Comparison of ENCODE assay signal across 33 cellular contexts in the genomic region with DNA sequence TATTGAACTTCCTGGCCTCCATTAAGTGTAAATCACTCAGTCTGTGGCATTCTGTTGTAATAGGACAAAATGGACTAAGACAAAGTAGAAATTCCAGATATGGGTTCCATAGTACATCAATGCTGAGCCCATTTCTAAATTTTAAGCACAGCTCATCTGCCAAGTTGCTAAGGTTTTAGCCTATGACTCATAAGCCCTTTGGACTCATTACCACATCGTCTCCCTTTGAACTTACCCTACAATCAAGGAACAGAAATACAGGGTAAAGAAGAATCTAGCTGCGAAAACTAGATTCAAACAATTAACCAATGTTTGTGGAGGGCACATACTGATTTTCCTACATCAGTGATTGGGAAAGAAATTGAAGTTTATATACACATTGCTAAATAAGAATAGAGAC. TPM values are rescaled to one million over a fixed set of nuclear protein-coding genes. Genes with fewer than 3 reads are reported as not detected.
A peak's percentile ranks its signal among the peaks of the same experiment; 100 is the strongest.
DNase-seq lines count a peak whose midpoint lies in the region; ATAC-seq and TF ChIP-seq lines count a peak whose summit lies in the region.
"Had no signal": no experiment of that assay in that cellular context is flagged by ENCODE, and none has a peak within 500 bp of the region (broad histone marks: within the 10 kb centered on the region; RNA-seq: fewer than 3 reads in every experiment).

No MANE protein-coding gene starts in this region.

- H3K4me3 ChIP-seq in fibroblast of lung (replicated peaks in 1 of 4; ENCODE audit: control extremely low read depth in 1 of 4, insufficient read depth in 1 of 4, low read depth in 3 of 4, low read length in 4 of 4) (no peak overlapping the region), osteoblast (ENCODE audit: insufficient read depth, low read length) (no peak overlapping the region)
- H3K4me3 ChIP-seq: dorsolateral prefrontal cortex, heart right ventricle, ovary, sigmoid colon, SJSA1, transverse colon had no signal

- ATAC-seq in stimulated activated naive CD8-positive, alpha-beta T cell treated with anti-CD3 and anti-CD28 coated beads, Interleukin-15, Interleukin-2, amounts not matched to agents 100 U/mL and 50 U/mL, for 24 hours = no peak
- ATAC-seq in HG02884 (IDR thresholded peaks at IDR 0.05; ENCODE audit: unreplicated experiment) = no peak
- ATAC-seq: activated naive CD4-positive, alpha-beta T cell treated with anti-CD3 and anti-CD28 coated beads, Interleukin-2, amount 50 U/mL, for 72 hours; naive thymus-derived CD8-positive, alpha-beta T cell; Panc1 had no signal

- no peaks in the 10 kb centered on the region for H3K27me3 ChIP-seq in fibroblast of lung (ENCODE audit: control insufficient read depth, insufficient read depth, low read length)
- H3K27me3 ChIP-seq in osteoblast (ENCODE audit: insufficient read depth, low read length) = no peaks in the 10 kb centered on the region
- H3K27me3 ChIP-seq: brain microvascular endothelial cell, dorsolateral prefrontal cortex, heart right ventricle, ovary, sigmoid colon, transverse colon had no signal

- no peak overlapping the region for H3K9ac ChIP-seq in fibroblast of lung (ENCODE audit: insufficient read depth, low read length)

- H3K4me2 ChIP-seq in fibroblast of lung (ENCODE audit: extremely low read depth, insufficient read depth, low read length) = no peak overlapping the region
- no peak overlapping the region for H3K4me2 ChIP-seq in osteoblast (ENCODE audit: insufficient read depth, low read length)

- DNase-seq in LoVo (ENCODE audit: low spot score) (peak; percentile 57), amniotic epithelial cell (ENCODE audit: low read depth) (peak; percentile 0), fibroblast of lung (ENCODE audit: low read depth in 2 of 2) (peak; percentile 19 to 23), osteoblast (ENCODE audit: insufficient read length, low spot score, missing footprints) (peak; percentile 19), A172 (ENCODE audit: low spot score) (no peak)
- no peak for DNase-seq in stimulated activated naive CD8-positive, alpha-beta T cell treated with anti-CD3 and anti-CD28 coated beads, Interleukin-15, Interleukin-2, amounts not matched to agents 100 U/mL and 50 U/mL, for 24 hours
- DNase-seq in activated CD8-positive, alpha-beta memory T cell treated with anti-CD3 and anti-CD28 coated beads, Interleukin-2, amount 50 U/mL, for 4 hours = no peak
- DNase-seq: activated B cell treated with CpG ODN at 0.5 μM for 24 hours; activated CD4-positive, alpha-beta memory T cell treated with anti-CD3 and anti-CD28 coated beads for 36 hours; activated T-cell treated with anti-CD3 and anti-CD28 coated beads, Interleukin-2, amount 50 U/mL, for 48 hours; brain microvascular endothelial cell; CD8-positive, alpha-beta memory T cell; DMS79 treated with DMSO at 0.1 percent for 48 hours; dorsolateral prefrontal cortex; heart right ventricle; HFFc6; immature natural killer cell; naive thymus-derived CD8-positive, alpha-beta T cell; NCI-H1417 treated with DMSO at 0.1 percent for 48 hours; NCI-H2171; NCI-H748 treated with DMSO at 0.1 percent for 48 hours; ovary; sigmoid colon; stimulated activated CD4-positive, alpha-beta T cell treated with anti-CD3 and anti-CD28 coated beads, Interleukin-1b, Interleukin-23, amount 100 ng/mL, for 48 hours; transverse colon had no signal

- TF ChIP-seq CTCF in fibroblast of lung (conservative IDR thresholded peaks at IDR 0.05 in 1 of 2, IDR thresholded peaks at IDR 0.05 in 1 of 2; ENCODE audit: low read depth in 1 of 2, low read length in 2 of 2) (no peak), osteoblast (IDR thresholded peaks at IDR 0.05; ENCODE audit: extremely low read depth, low read depth, low read length) (no peak)

- H3K36me3 ChIP-seq in fibroblast of lung (ENCODE audit: control insufficient read depth, insufficient read depth, low read length) = no peaks in the 10 kb centered on the region
- H3K36me3 ChIP-seq in osteoblast (ENCODE audit: insufficient read depth, low read length) = no peaks in the 10 kb centered on the region
- H3K36me3 ChIP-seq: brain microvascular endothelial cell, heart right ventricle, ovary, sigmoid colon, SJSA1, transverse colon had no signal

- H3K79me2 ChIP-seq in fibroblast of lung (ENCODE audit: control insufficient read depth, insufficient read depth, low read length) (no peaks in the 10 kb centered on the region), osteoblast (ENCODE audit: insufficient read depth, low read length) (no peaks in the 10 kb centered on the region)

- H4K20me1 ChIP-seq in fibroblast of lung (ENCODE audit: control insufficient read depth, extremely low read depth, insufficient read depth, low read length) (no peaks in the 10 kb centered on the region), osteoblast (ENCODE audit: insufficient read depth, low read length) (no peaks in the 10 kb centered on the region)

- no peaks in the 10 kb centered on the region for H3K4me1 ChIP-seq in fibroblast of lung (ENCODE audit: control insufficient read depth, extremely low read depth, insufficient read depth, low read length)
- no peaks in the 10 kb centered on the region for H3K4me1 ChIP-seq in osteoblast (ENCODE audit: insufficient read depth, low read length)
- H3K4me1 ChIP-seq: heart right ventricle, SJSA1 had no signal

- H2AFZ ChIP-seq in fibroblast of lung (ENCODE audit: low read length) (no peak overlapping the region), osteoblast (ENCODE audit: low read length) (no peak overlapping the region)

- no peak overlapping the region for H3K27ac ChIP-seq in fibroblast of lung (ENCODE audit: insufficient read depth, low read length)
- H3K27ac ChIP-seq in osteoblast (ENCODE audit: low read depth, low read length) = no peak overlapping the region
- H3K27ac ChIP-seq: brain microvascular endothelial cell, dorsolateral prefrontal cortex, heart right ventricle, ovary, sigmoid colon, SJSA1, transverse colon had no signal

- H3K9me3 ChIP-seq in fibroblast of lung (ENCODE audit: control insufficient read depth, insufficient read depth, low read depth, low read length) (no peaks in the 10 kb centered on the region), osteoblast (ENCODE audit: low read depth, low read length) (no peaks in the 10 kb centered on the region)
- H3K9me3 ChIP-seq: heart right ventricle, ovary, sigmoid colon, SJSA1, transverse colon had no signal

RNA-seq across cellular contexts. Expression of a gene that starts 31.8 kb away (rescaled TPM):
- total RNA-seq in fibroblast of lung (not detected in 2 replicates), osteoblast (not detected in 2 replicates)
- polyA plus RNA-seq in fibroblast of lung = not detected in 2 replicates
- polyA plus RNA-seq in fibroblast of lung (2012) = not detected in 2 replicates
- polyA minus RNA-seq in fibroblast of lung (ENCODE audit: low replicate concordance) = not detected in 2 replicates
- total RNA-seq in A172 (2014; rRNA removed; shearing (Covaris generic)) = not detected in 2 replicates
- total RNA-seq: activated B cell treated with CpG ODN at 0.5 μM for 24 hours; activated CD4-positive, alpha-beta memory T cell treated with anti-CD3 and anti-CD28 coated beads for 36 hours; activated naive CD4-positive, alpha-beta T cell treated with anti-CD3 and anti-CD28 coated beads, Interleukin-2, amount 50 U/mL, for 72 hours; CD8-positive, alpha-beta memory T cell; heart right ventricle; HFFc6; LHCN-M2; lung microvascular endothelial cell; naive thymus-derived CD8-positive, alpha-beta T cell; ovary; sigmoid colon; SJSA1; T-helper 2 cell treated with Interferon-gamma antibody and Interleukin-4, amounts not matched to agents 100 ng/mL and 5 ng/mL, for 36 hours; transverse colon had no signal
- polyA plus RNA-seq: CD8-positive, alpha-beta memory T cell; esophagus; heart right ventricle; immature natural killer cell; naive thymus-derived CD8-positive, alpha-beta T cell; ovary; sigmoid colon had no signal

Comparison
In these comparisons a context has a peak if more than half of its experiments do, and no peak if none do; other contexts are left out.
1. DNase-seq: peak in LoVo (single experiment), amniotic epithelial cell (single experiment), fibroblast of lung (2 of 2) and osteoblast (single experiment); none in stimulated activated naive CD8-positive, alpha-beta T cell treated with anti-CD3 and anti-CD28 coated beads, Interleukin-15, Interleukin-2, amounts not matched to agents 100 U/mL and 50 U/mL, for 24 hours (single experiment), A172 (single experiment) and activated CD8-positive, alpha-beta memory T cell treated with anti-CD3 and anti-CD28 coated beads, Interleukin-2, amount 50 U/mL, for 4 hours (single experiment).